In the genomic region with DNA sequence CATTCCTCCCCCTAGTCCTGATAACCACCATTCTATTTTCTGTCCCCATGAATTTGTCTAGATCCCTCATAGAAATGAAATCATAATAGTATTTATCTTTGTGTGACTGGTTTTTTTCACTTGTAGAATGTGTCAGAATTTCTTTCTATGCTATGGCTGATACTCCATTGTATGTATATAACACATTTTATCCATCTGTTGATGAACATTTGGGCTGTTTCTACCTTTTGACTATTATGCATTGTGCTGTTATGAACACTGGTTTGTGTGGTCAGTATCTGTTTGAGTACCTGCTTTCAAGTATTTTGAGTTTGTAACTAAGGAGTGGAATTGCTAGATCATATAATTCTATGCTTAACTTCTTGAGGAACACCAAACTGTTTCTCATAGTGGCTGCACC, we compare ENCODE assay signal across 22 cellular contexts. TPM values are rescaled to one million over a fixed set of nuclear protein-coding genes. Genes with fewer than 3 reads are reported as not detected.
DNase-seq lines count a peak whose midpoint lies in the region; ATAC-seq, FAIRE-seq and TF ChIP-seq lines count a peak whose summit lies in the region.
"Had no signal": no experiment of that assay in that cellular context is flagged by ENCODE, and none has a peak within 500 bp of the region (broad histone marks: within the 10 kb centered on the region; RNA-seq: fewer than 3 reads in every experiment).

No MANE protein-coding gene starts in this region.

- no peaks in the 10 kb centered on the region for H3K27me3 ChIP-seq in GM12878 (replicated peaks in 1 of 2; ENCODE audit: control insufficient read depth in 2 of 2, insufficient read depth in 2 of 2, low read length in 1 of 2)
- H3K27me3 ChIP-seq: BLaER1 treated with 17β-estradiol and CSF1 and Interleukin-3, amounts not matched to agents 10 nM and 100 nM had no signal

- H3K4me3 Mint-ChIP-seq in activated CD4-positive, alpha-beta T cell treated with anti-CD3 and anti-CD28 coated beads for 36 hours, result no peak overlapping the region
- H3K4me3 Mint-ChIP-seq in activated CD4-positive, alpha-beta T cell treated with anti-CD3 and anti-CD28 coated beads, Interleukin-2, amount 10 ng/mL, durations not matched to agents 7 days and 5 days, result no peak overlapping the region
- peak overlapping the region; percentile 18 for H3K4me3 Mint-ChIP-seq in natural killer cell treated with Interleukin-12 subunit alpha and Interleukin-12 subunit beta and Interleukin-15 and Interleukin-18, amount 100 ng/mL, for 72 hours
- no peak overlapping the region for H3K4me3 Mint-ChIP-seq in activated CD8-positive, alpha-beta memory T cell treated with anti-CD3 and anti-CD28 coated beads, Interleukin-2, amount 10 ng/mL, durations not matched to agents 7 days and 5 days
- H3K4me3 Mint-ChIP-seq: CD4-positive, alpha-beta memory T cell had no signal

- H3K27ac Mint-ChIP-seq in activated CD4-positive, alpha-beta T cell treated with anti-CD3 and anti-CD28 coated beads for 36 hours, result no peak overlapping the region
- no peak overlapping the region for H3K27ac Mint-ChIP-seq in activated CD4-positive, alpha-beta T cell treated with anti-CD3 and anti-CD28 coated beads, Interleukin-2, amount 10 ng/mL, durations not matched to agents 7 days and 5 days
- H3K27ac Mint-ChIP-seq in natural killer cell treated with Interleukin-12 subunit alpha and Interleukin-12 subunit beta and Interleukin-15 and Interleukin-18, amount 100 ng/mL, for 72 hours, result no peak overlapping the region
- H3K27ac Mint-ChIP-seq in activated CD8-positive, alpha-beta memory T cell treated with anti-CD3 and anti-CD28 coated beads, Interleukin-2, amount 10 ng/mL, durations not matched to agents 7 days and 5 days, result no peak overlapping the region

- ATAC-seq in activated CD4-positive, alpha-beta T cell treated with anti-CD3 and anti-CD28 coated beads for 36 hours, result peak; percentile 51
- ATAC-seq in GM12878 (peak; percentile 35; the same call in 1 of the 3 replicates), HG03159 (IDR thresholded peaks at IDR 0.05; ENCODE audit: unreplicated experiment) (no peak), GM19023 (IDR thresholded peaks at IDR 0.05; ENCODE audit: unreplicated experiment) (no peak)
- ATAC-seq in natural killer cell treated with Interleukin-12 subunit alpha and Interleukin-12 subunit beta and Interleukin-15 and Interleukin-18, amount 100 ng/mL, for 72 hours, result no peak
- ATAC-seq in activated CD8-positive, alpha-beta memory T cell treated with anti-CD3 and anti-CD28 coated beads, Interleukin-2, amount 10 ng/mL, durations not matched to agents 7 days and 5 days, result no peak

- peaks cover 7% of the 10 kb centered on the region for H3K4me1 Mint-ChIP-seq in activated CD4-positive, alpha-beta T cell treated with anti-CD3 and anti-CD28 coated beads for 36 hours
- peaks cover 10% of the 10 kb centered on the region for H3K4me1 Mint-ChIP-seq in activated CD4-positive, alpha-beta T cell treated with anti-CD3 and anti-CD28 coated beads, Interleukin-2, amount 10 ng/mL, durations not matched to agents 7 days and 5 days
- H3K4me1 Mint-ChIP-seq in natural killer cell treated with Interleukin-12 subunit alpha and Interleukin-12 subunit beta and Interleukin-15 and Interleukin-18, amount 100 ng/mL, for 72 hours (ENCODE audit: low read depth in 2 of 2), result peaks cover 13 to 14% of the 10 kb centered on the region in 2 donors
- peaks cover 15% of the 10 kb centered on the region for H3K4me1 Mint-ChIP-seq in activated CD8-positive, alpha-beta memory T cell treated with anti-CD3 and anti-CD28 coated beads, Interleukin-2, amount 10 ng/mL, durations not matched to agents 7 days and 5 days

- SMC1A ChIA-PET in GM12878 (lab: Charles Lee; ENCODE audit: uncharacterized antibody, unreplicated experiment), result no interaction called here

- RAD21 ChIA-PET in GM12878 (lab: Charles Lee; ENCODE audit: unreplicated experiment), result no interaction called here

- H4K20me1 ChIP-seq in GM12878 (ENCODE audit: control insufficient read depth, insufficient read depth), result no peaks in the 10 kb centered on the region
- H4K20me1 ChIP-seq: BLaER1 treated with 17β-estradiol and CSF1 and Interleukin-3, amounts not matched to agents 10 nM and 100 nM had no signal

- no peak for TF ChIP-seq POLR2A in GM12878 (IDR thresholded peaks at IDR 0.05; ENCODE audit: low read depth, low read length)

- POLR2A ChIA-PET in activated CD4-positive, alpha-beta T cell treated with anti-CD3 and anti-CD28 coated beads for 36 hours (lab: Charles Lee), result no interaction called here
- POLR2A ChIA-PET in activated CD4-positive, alpha-beta T cell treated with anti-CD3 and anti-CD28 coated beads, Interleukin-2, amount 10 ng/mL, durations not matched to agents 7 days and 5 days (lab: Charles Lee), result no interaction called here
- POLR2A ChIA-PET in GM12878 (lab: Charles Lee), result no interaction called here

- H3K4me2 ChIP-seq in GM12878 (ENCODE audit: control insufficient read depth, insufficient read depth), result no peak overlapping the region

- H3K36me3 Mint-ChIP-seq in activated CD4-positive, alpha-beta T cell treated with anti-CD3 and anti-CD28 coated beads for 36 hours (ENCODE audit: low read depth), result no peaks in the 10 kb centered on the region
- H3K36me3 Mint-ChIP-seq in activated CD4-positive, alpha-beta T cell treated with anti-CD3 and anti-CD28 coated beads, Interleukin-2, amount 10 ng/mL, durations not matched to agents 7 days and 5 days (ENCODE audit: low read depth), result no peaks in the 10 kb centered on the region
- H3K36me3 Mint-ChIP-seq in natural killer cell treated with Interleukin-12 subunit alpha and Interleukin-12 subunit beta and Interleukin-15 and Interleukin-18, amount 100 ng/mL, for 72 hours, result no peaks in the 10 kb centered on the region
- H3K36me3 Mint-ChIP-seq in activated CD8-positive, alpha-beta memory T cell treated with anti-CD3 and anti-CD28 coated beads, Interleukin-2, amount 10 ng/mL, durations not matched to agents 7 days and 5 days, result no peaks in the 10 kb centered on the region

- H3K4me1 ChIP-seq in GM12878 (ENCODE audit: control insufficient read depth, insufficient read depth, low read length), result no peaks in the 10 kb centered on the region

- no peak for DNase-seq in activated CD4-positive, alpha-beta T cell treated with anti-CD3 and anti-CD28 coated beads for 36 hours
- no peak for DNase-seq in activated CD4-positive, alpha-beta T cell treated with anti-CD3 and anti-CD28 coated beads, Interleukin-2, amount 10 ng/mL, durations not matched to agents 7 days and 5 days
- DNase-seq in GM12878 (ENCODE audit: low read depth, low spot score) (no peak), H4 (ENCODE audit: low spot score) (no peak)
- DNase-seq in natural killer cell treated with Interleukin-12 subunit alpha and Interleukin-12 subunit beta and Interleukin-15 and Interleukin-18, amount 100 ng/mL, for 72 hours (ENCODE audit: low spot score), result no peak
- DNase-seq in activated CD8-positive, alpha-beta memory T cell treated with anti-CD3 and anti-CD28 coated beads, Interleukin-2, amount 10 ng/mL, durations not matched to agents 7 days and 5 days, result no peak
- DNase-seq: CD4-positive, alpha-beta memory T cell; MM.1S; NCI-H1092; NCI-H1436 treated with DMSO at 0.1 percent for 48 hours; NCI-H1930; NCI-H226; NCI-H748 treated with DMSO at 0.1 percent for 48 hours; SIG-M5 had no signal

- no peaks in the 10 kb centered on the region for H3K9me3 Mint-ChIP-seq in activated CD4-positive, alpha-beta T cell treated with anti-CD3 and anti-CD28 coated beads for 36 hours (ENCODE audit: low read depth)
- no peaks in the 10 kb centered on the region for H3K9me3 Mint-ChIP-seq in activated CD4-positive, alpha-beta T cell treated with anti-CD3 and anti-CD28 coated beads, Interleukin-2, amount 10 ng/mL, durations not matched to agents 7 days and 5 days
- no peaks in the 10 kb centered on the region for H3K9me3 Mint-ChIP-seq in natural killer cell treated with Interleukin-12 subunit alpha and Interleukin-12 subunit beta and Interleukin-15 and Interleukin-18, amount 100 ng/mL, for 72 hours
- H3K9me3 Mint-ChIP-seq in activated CD8-positive, alpha-beta memory T cell treated with anti-CD3 and anti-CD28 coated beads, Interleukin-2, amount 10 ng/mL, durations not matched to agents 7 days and 5 days (ENCODE audit: low read depth), result no peaks in the 10 kb centered on the region
- H3K9me3 Mint-ChIP-seq: CD4-positive, alpha-beta memory T cell had no signal

- in situ Hi-C loops in GM12878 (cut with MboI), result no loop called here

- TF ChIP-seq EP300 in GM12878 (IDR thresholded peaks at IDR 0.05; ENCODE audit: borderline replicate concordance in 1 of 2, control insufficient read depth in 1 of 2, low read depth in 2 of 2, low read length in 2 of 2), result no peak

- no peak for TF ChIP-seq CTCF in GM12878 (IDR thresholded peaks at IDR 0.05 in 2 of 3, conservative IDR thresholded peaks at IDR 0.05 in 1 of 3; ENCODE audit: control insufficient read depth in 2 of 3, extremely low read depth in 1 of 3, insufficient read depth in 1 of 3, low read depth in 3 of 3, low read length in 3 of 3)

- H3K9me3 ChIP-seq in GM12878 (replicated peaks; ENCODE audit: control insufficient read depth, insufficient read depth, low read length), result no peaks in the 10 kb centered on the region
- H3K9me3 ChIP-seq: BLaER1 treated with 17β-estradiol and CSF1 and Interleukin-3, amounts not matched to agents 10 nM and 100 nM had no signal

- no peak overlapping the region for H2AFZ ChIP-seq in GM12878 (ENCODE audit: control insufficient read depth, low read depth, low read length)

- CTCF ChIA-PET in activated CD4-positive, alpha-beta T cell treated with anti-CD3 and anti-CD28 coated beads for 36 hours (lab: Charles Lee), result interaction anchor here (0.8 to 0.9 kb wide), 2 partner anchors 16 to 392 kb away, joined by 3 read pairs; a partner anchor contains a TSS
- CTCF ChIA-PET in activated CD4-positive, alpha-beta T cell treated with anti-CD3 and anti-CD28 coated beads, Interleukin-2, amount 10 ng/mL, durations not matched to agents 7 days and 5 days (lab: Charles Lee), result interaction anchor here (0.6 kb wide), 1 partner anchor 442 kb away, joined by 3 read pairs; no protein-coding TSS in a partner anchor
- CTCF ChIA-PET in GM12878 (lab: Yijun Ruan, JAX), result no interaction called here
- CTCF ChIA-PET in activated CD8-positive, alpha-beta memory T cell treated with anti-CD3 and anti-CD28 coated beads, Interleukin-2, amount 10 ng/mL, durations not matched to agents 7 days and 5 days (lab: Charles Lee), result no interaction called here

- H3K27ac ChIP-seq in GM12878 (ENCODE audit: control insufficient read depth, insufficient read depth), result no peak overlapping the region
- H3K27ac ChIP-seq: 22Rv1; BLaER1 treated with 17β-estradiol and CSF1 and Interleukin-3, amounts not matched to agents 10 nM and 100 nM had no signal

- H3K9ac ChIP-seq in GM12878 (ENCODE audit: control insufficient read depth, insufficient read depth, low read length), result no peak overlapping the region

- FAIRE-seq in GM12878 (lab: Jason Lieb, UNC), result no peak
- FAIRE-seq: GM18507, H54 had no signal

- H3K4me3 ChIP-seq in GM12878, result no peak overlapping the region
- H3K4me3 ChIP-seq: BLaER1 treated with 17β-estradiol and CSF1 and Interleukin-3, amounts not matched to agents 10 nM and 100 nM had no signal

- no TSS peak for BruUV-seq in GM12878 (replicated peaks; lab: Mats Ljungman, UMichigan)

- TF ChIP-seq RAD21 in GM12878 (IDR thresholded peaks at IDR 0.05; ENCODE audit: insufficient read depth, low read depth, low read length), result no peak

- H3K79me2 ChIP-seq in GM12878 (ENCODE audit: control insufficient read depth, insufficient read depth, low read length), result no peaks in the 10 kb centered on the region

- H3K27me3 Mint-ChIP-seq in activated CD4-positive, alpha-beta T cell treated with anti-CD3 and anti-CD28 coated beads for 36 hours, result peaks cover 5% of the 10 kb centered on the region
- peaks cover 20% of the 10 kb centered on the region for H3K27me3 Mint-ChIP-seq in activated CD4-positive, alpha-beta T cell treated with anti-CD3 and anti-CD28 coated beads, Interleukin-2, amount 10 ng/mL, durations not matched to agents 7 days and 5 days
- peaks cover 7 to 9% of the 10 kb centered on the region in 2 donors for H3K27me3 Mint-ChIP-seq in natural killer cell treated with Interleukin-12 subunit alpha and Interleukin-12 subunit beta and Interleukin-15 and Interleukin-18, amount 100 ng/mL, for 72 hours
- peaks cover 18% of the 10 kb centered on the region for H3K27me3 Mint-ChIP-seq in activated CD8-positive, alpha-beta memory T cell treated with anti-CD3 and anti-CD28 coated beads, Interleukin-2, amount 10 ng/mL, durations not matched to agents 7 days and 5 days

- intact Hi-C loops in activated CD4-positive, alpha-beta T cell treated with anti-CD3 and anti-CD28 coated beads for 36 hours (cut with DNase I, micrococcal nuclease), result no loop called here
- intact Hi-C loops in GM12878 (cut with micrococcal nuclease; ENCODE audit: unreplicated experiment), result no loop called here

- H3K36me3 ChIP-seq in GM12878 (ENCODE audit: control insufficient read depth in 2 of 2, insufficient read depth in 2 of 2, low read length in 1 of 2), result no peaks in the 10 kb centered on the region

RNA-seq across cellular contexts. Expression of a gene that starts 16.0 kb away (rescaled TPM):
- 10 to 100 TPM; 42.5 to 45.6 TPM for total RNA-seq in activated CD4-positive, alpha-beta T cell treated with anti-CD3 and anti-CD28 coated beads for 36 hours
- 10 to 100 TPM; 45.9 to 52.2 TPM for total RNA-seq in activated CD4-positive, alpha-beta T cell treated with anti-CD3 and anti-CD28 coated beads, Interleukin-2, amount 10 ng/mL, durations not matched to agents 7 days and 5 days
- 79.5 and 83.7 TPM in 2 replicates for total RNA-seq in GM12878 (2013; cell fraction: nucleolus; rRNA removed)
- total RNA-seq in GM12878 (2014; rRNA removed) (54.0 and 57.8 TPM in 2 replicates), GM12878 (2014; rRNA removed; fragmentation: Illumina TruSeq; extraction: Trizol) (37.7 and 42.1 TPM in 2 replicates), GM12878 (2021) (55.0 and 56.2 TPM in 2 replicates)
- 18.1 TPM for polyA plus RNA-seq in GM12878 (2011; ENCODE audit: low read depth)
- polyA plus RNA-seq in GM12878 (2011; rRNA removed) (17.1 and 32.9 TPM in 2 replicates), GM12878 (2014; fragmentation: Illumina TruSeq; extraction: Trizol) (19.3 and 35.2 TPM in 2 replicates), GM12878 (2014; fragmentation: Nextera tagmentation; extraction: Ambion mirVana) (10 to 100 TPM in 1 of 2 experiments, 1 to 10 TPM in 1; 9.1 to 13.7 TPM), GM12878 (2014; rRNA removed) (53.3 and 56.5 TPM in 2 replicates), GM12878 (2016; fragmentation: Nextera tagmentation; extraction: Ambion mirVana) (10 to 100 TPM; 49.3 to 64.8 TPM)
- polyA plus RNA-seq in GM12878 (2011; cell fraction: cytosol; rRNA removed), result 42.7 and 47.6 TPM in 2 replicates
- 108 and 113 TPM in 2 replicates for polyA plus RNA-seq in GM12878 (2011; cell fraction: nucleus; rRNA removed)
- polyA plus RNA-seq in GM12878 (2012), result 27.8 and 30.8 TPM in 2 replicates
- 34.3 and 52.0 TPM in 2 replicates for polyA minus RNA-seq in GM12878 (2011; rRNA and poly(A)+ RNA removed)
- polyA minus RNA-seq in GM12878 (2011; cell fraction: cytosol; rRNA and poly(A)+ RNA removed), result 18.8 and 21.0 TPM in 2 replicates
- polyA minus RNA-seq in GM12878 (2011; cell fraction: nucleus; rRNA and poly(A)+ RNA removed), result 35.2 and 59.0 TPM in 2 replicates
- 10 to 100 TPM; 49.9 to 84.3 TPM for total RNA-seq in natural killer cell treated with Interleukin-12 subunit alpha and Interleukin-12 subunit beta and Interleukin-15 and Interleukin-18, amount 100 ng/mL, for 72 hours
- 10 to 100 TPM; 54.5 to 57.0 TPM for total RNA-seq in activated CD8-positive, alpha-beta memory T cell treated with anti-CD3 and anti-CD28 coated beads, Interleukin-2, amount 10 ng/mL, durations not matched to agents 7 days and 5 days
- 46.6 and 61.5 TPM in 2 replicates for total RNA-seq in H4 (2014; rRNA removed; shearing (Covaris generic))

RNA-seq across cellular contexts. Expression of a gene that starts 32.5 kb away (rescaled TPM):
- total RNA-seq in activated CD4-positive, alpha-beta T cell treated with anti-CD3 and anti-CD28 coated beads for 36 hours, result 1 to 10 TPM; 6.7 to 7.7 TPM
- 1 to 10 TPM; 8.6 to 8.8 TPM for total RNA-seq in activated CD4-positive, alpha-beta T cell treated with anti-CD3 and anti-CD28 coated beads, Interleukin-2, amount 10 ng/mL, durations not matched to agents 7 days and 5 days
- 9.3 and 10.5 TPM in 2 replicates for total RNA-seq in GM12878 (2013; cell fraction: nucleolus; rRNA removed)
- total RNA-seq in GM12878 (2014; rRNA removed) (4.4 and 4.5 TPM in 2 replicates), GM12878 (2014; rRNA removed; fragmentation: Illumina TruSeq; extraction: Trizol) (3.3 and 3.7 TPM in 2 replicates), GM12878 (2021) (5.7 and 7.3 TPM in 2 replicates)
- polyA plus RNA-seq in GM12878 (2011; ENCODE audit: low read depth), result 3.2 TPM
- polyA plus RNA-seq in GM12878 (2011; rRNA removed) (6.1 and 6.3 TPM in 2 replicates), GM12878 (2014; fragmentation: Illumina TruSeq; extraction: Trizol) (5.5 and 6.1 TPM in 2 replicates), GM12878 (2014; fragmentation: Nextera tagmentation; extraction: Ambion mirVana) (1 to 10 TPM in 1 of 2 experiments, under 1 TPM in 1; 0.93 to 1.6 TPM), GM12878 (2014; rRNA removed) (3.5 and 3.6 TPM in 2 replicates), GM12878 (2016; fragmentation: Nextera tagmentation; extraction: Ambion mirVana) (1 to 10 TPM; 3.4 to 3.6 TPM)
- 3.6 and 5.7 TPM in 2 replicates for polyA plus RNA-seq in GM12878 (2011; cell fraction: cytosol; rRNA removed)
- 3.6 and 3.7 TPM in 2 replicates for polyA plus RNA-seq in GM12878 (2011; cell fraction: nucleus; rRNA removed)
- 4.5 and 6.2 TPM in 2 replicates for polyA plus RNA-seq in GM12878 (2012)
- 8.4 and 8.9 TPM in 2 replicates for polyA minus RNA-seq in GM12878 (2011; rRNA and poly(A)+ RNA removed)
- polyA minus RNA-seq in GM12878 (2011; cell fraction: cytosol; rRNA and poly(A)+ RNA removed), result 2.1 and 3.2 TPM in 2 replicates
- polyA minus RNA-seq in GM12878 (2011; cell fraction: nucleus; rRNA and poly(A)+ RNA removed), result 1.7 and 3.4 TPM in 2 replicates
- total RNA-seq in natural killer cell treated with Interleukin-12 subunit alpha and Interleukin-12 subunit beta and Interleukin-15 and Interleukin-18, amount 100 ng/mL, for 72 hours, result 1 to 10 TPM; 7.5 to 9.0 TPM
- total RNA-seq in activated CD8-positive, alpha-beta memory T cell treated with anti-CD3 and anti-CD28 coated beads, Interleukin-2, amount 10 ng/mL, durations not matched to agents 7 days and 5 days, result 10 to 100 TPM in 1 of 2 experiments, 1 to 10 TPM in 1; 8.7 to 11.0 TPM
- 4.1 and 6.0 TPM in 2 replicates for total RNA-seq in H4 (2014; rRNA removed; shearing (Covaris generic))

RNA-seq across cellular contexts. Expression of a gene that starts 32.8 kb away (rescaled TPM):
- total RNA-seq in activated CD4-positive, alpha-beta T cell treated with anti-CD3 and anti-CD28 coated beads for 36 hours, result 10 to 100 TPM; 32.9 to 40.3 TPM
- total RNA-seq in activated CD4-positive, alpha-beta T cell treated with anti-CD3 and anti-CD28 coated beads, Interleukin-2, amount 10 ng/mL, durations not matched to agents 7 days and 5 days, result 10 to 100 TPM; 27.0 to 32.4 TPM
- 74.6 and 82.4 TPM in 2 replicates for total RNA-seq in GM12878 (2013; cell fraction: nucleolus; rRNA removed)
- total RNA-seq in GM12878 (2014; rRNA removed), result 21.9 and 26.1 TPM in 2 replicates
- 18.4 and 19.8 TPM in 2 replicates for total RNA-seq in GM12878 (2014; rRNA removed; fragmentation: Illumina TruSeq; extraction: Trizol)
- total RNA-seq in GM12878 (2021), result 27.0 and 33.2 TPM in 2 replicates
- polyA plus RNA-seq in GM12878 (2011; ENCODE audit: low read depth), result 17.4 TPM
- 17.4 and 28.7 TPM in 2 replicates for polyA plus RNA-seq in GM12878 (2011; rRNA removed)
- 24.7 and 31.7 TPM in 2 replicates for polyA plus RNA-seq in GM12878 (2011; cell fraction: cytosol; rRNA removed)
- 77.1 and 79.0 TPM in 2 replicates for polyA plus RNA-seq in GM12878 (2011; cell fraction: nucleus; rRNA removed)
- polyA plus RNA-seq in GM12878 (2012), result 19.2 and 28.3 TPM in 2 replicates
- 25.5 and 27.5 TPM in 2 replicates for polyA plus RNA-seq in GM12878 (2014; fragmentation: Illumina TruSeq; extraction: Trizol)
- 10 to 100 TPM in 1 of 2 experiments, 1 to 10 TPM in 1; 6.5 to 15.3 TPM for polyA plus RNA-seq in GM12878 (2014; fragmentation: Nextera tagmentation; extraction: Ambion mirVana)
- polyA plus RNA-seq in GM12878 (2014; rRNA removed), result 28.0 and 29.4 TPM in 2 replicates
- polyA plus RNA-seq in GM12878 (2016; fragmentation: Nextera tagmentation; extraction: Ambion mirVana), result 10 to 100 TPM; 32.8 to 33.0 TPM
- 18.9 and 27.5 TPM in 2 replicates for polyA minus RNA-seq in GM12878 (2011; rRNA and poly(A)+ RNA removed)
- polyA minus RNA-seq in GM12878 (2011; cell fraction: cytosol; rRNA and poly(A)+ RNA removed), result 10.1 and 12.4 TPM in 2 replicates
- 17.4 and 35.1 TPM in 2 replicates for polyA minus RNA-seq in GM12878 (2011; cell fraction: nucleus; rRNA and poly(A)+ RNA removed)
- 10 to 100 TPM; 40.1 to 52.1 TPM for total RNA-seq in natural killer cell treated with Interleukin-12 subunit alpha and Interleukin-12 subunit beta and Interleukin-15 and Interleukin-18, amount 100 ng/mL, for 72 hours
- 10 to 100 TPM; 32.1 to 33.4 TPM for total RNA-seq in activated CD8-positive, alpha-beta memory T cell treated with anti-CD3 and anti-CD28 coated beads, Interleukin-2, amount 10 ng/mL, durations not matched to agents 7 days and 5 days
- 8.6 and 13.8 TPM in 2 replicates for total RNA-seq in H4 (2014; rRNA removed; shearing (Covaris generic))

RNA-seq across cellular contexts. Expression of a gene that starts 36.8 kb away (rescaled TPM):
- 1 to 10 TPM; 1.1 to 1.5 TPM for total RNA-seq in activated CD4-positive, alpha-beta T cell treated with anti-CD3 and anti-CD28 coated beads for 36 hours
- under 1 TPM; 0.23 to 0.35 TPM for total RNA-seq in activated CD4-positive, alpha-beta T cell treated with anti-CD3 and anti-CD28 coated beads, Interleukin-2, amount 10 ng/mL, durations not matched to agents 7 days and 5 days
- total RNA-seq in GM12878 (2013; cell fraction: nucleolus; rRNA removed), result 5.5 and 6.0 TPM in 2 replicates
- total RNA-seq in GM12878 (2014; rRNA removed) (0.22 and 0.23 TPM in 2 replicates), GM12878 (2014; rRNA removed; fragmentation: Illumina TruSeq; extraction: Trizol) (0.18 TPM in 1 of 2 replicates, not detected in the other), GM12878 (2021) (0.13 and 0.56 TPM in 2 replicates)
- 1.0 TPM for polyA plus RNA-seq in GM12878 (2011; ENCODE audit: low read depth)
- polyA plus RNA-seq in GM12878 (2011; rRNA removed) (0.71 and 0.77 TPM in 2 replicates), GM12878 (2014; fragmentation: Illumina TruSeq; extraction: Trizol) (0.03 and 0.19 TPM in 2 replicates), GM12878 (2014; fragmentation: Nextera tagmentation; extraction: Ambion mirVana) (not detected), GM12878 (2014; rRNA removed) (0.10 and 0.20 TPM in 2 replicates), GM12878 (2016; fragmentation: Nextera tagmentation; extraction: Ambion mirVana) (under 1 TPM in 1 of 2 experiments, not detected in 1; 0.03 TPM)
- polyA plus RNA-seq in GM12878 (2011; cell fraction: cytosol; rRNA removed), result 0.70 and 0.94 TPM in 2 replicates
- polyA plus RNA-seq in GM12878 (2011; cell fraction: nucleus; rRNA removed), result 3.4 and 8.1 TPM in 2 replicates
- 1.6 and 2.1 TPM in 2 replicates for polyA plus RNA-seq in GM12878 (2012)
- polyA minus RNA-seq in GM12878 (2011; rRNA and poly(A)+ RNA removed), result 0.29 and 1.5 TPM in 2 replicates
- not detected in 2 replicates for polyA minus RNA-seq in GM12878 (2011; cell fraction: cytosol; rRNA and poly(A)+ RNA removed)
- polyA minus RNA-seq in GM12878 (2011; cell fraction: nucleus; rRNA and poly(A)+ RNA removed), result 1.7 and 2.9 TPM in 2 replicates
- total RNA-seq in natural killer cell treated with Interleukin-12 subunit alpha and Interleukin-12 subunit beta and Interleukin-15 and Interleukin-18, amount 100 ng/mL, for 72 hours, result 1 to 10 TPM; 1.0 to 2.0 TPM
- 1 to 10 TPM in 1 of 2 experiments, under 1 TPM in 1; 0.82 to 1.2 TPM for total RNA-seq in activated CD8-positive, alpha-beta memory T cell treated with anti-CD3 and anti-CD28 coated beads, Interleukin-2, amount 10 ng/mL, durations not matched to agents 7 days and 5 days
- under 0.01 TPM in 1 of 2 replicates, not detected in the other for total RNA-seq in H4 (2014; rRNA removed; shearing (Covaris generic))
- total RNA-seq: G401, LHCN-M2 had no signal

Comparison
In these comparisons a context has a peak if more than half of its experiments do, and no peak if none do; other contexts are left out.
1. ATAC-seq: peak in activated CD4-positive, alpha-beta T cell treated with anti-CD3 and anti-CD28 coated beads for 36 hours (single experiment) and GM12878 (single experiment); none in natural killer cell treated with Interleukin-12 subunit alpha and Interleukin-12 subunit beta and Interleukin-15 and Interleukin-18, amount 100 ng/mL, for 72 hours (0 of 2), activated CD8-positive, alpha-beta memory T cell treated with anti-CD3 and anti-CD28 coated beads, Interleukin-2, amount 10 ng/mL, durations not matched to agents 7 days and 5 days (single experiment), HG03159 (single experiment) and GM19023 (single experiment).
2. CTCF ChIA-PET loops: an anchor here in activated CD4-positive, alpha-beta T cell treated with anti-CD3 and anti-CD28 coated beads for 36 hours (0.8 to 0.9 kb wide) and activated CD4-positive, alpha-beta T cell treated with anti-CD3 and anti-CD28 coated beads, Interleukin-2, amount 10 ng/mL, durations not matched to agents 7 days and 5 days (0.6 kb wide); none called in GM12878 and activated CD8-positive, alpha-beta memory T cell treated with anti-CD3 and anti-CD28 coated beads, Interleukin-2, amount 10 ng/mL, durations not matched to agents 7 days and 5 days.